ENCODE assay signal across 8 cellular contexts in genomic region chrX:135520553-135521404, GRCh38. TPM values are rescaled to one million over a fixed set of nuclear protein-coding genes. Genes with fewer than 3 reads are reported as not detected.
A peak's percentile ranks its signal among the peaks of the same experiment; 100 is the strongest.
DNase-seq lines count a peak whose midpoint lies in the region; ATAC-seq, FAIRE-seq and TF ChIP-seq lines count a peak whose summit lies in the region.

Gene INTS6L (plus strand): TSS chrX:135520660. CDS start chrX:135520993, 333 bp downstream.

- peak within 1 kb of the TSS; percentile 99 for H3K27ac Mint-ChIP-seq in activated CD8-positive, alpha-beta memory T cell treated with anti-CD3 and anti-CD28 coated beads, Interleukin-2, amount 10 ng/mL, durations not matched to agents 7 days and 5 days

- no peaks in the 10 kb centered on the region for H4K20me1 ChIP-seq in BLaER1
- no peaks in the 10 kb centered on the region for H4K20me1 ChIP-seq in H1 (replicated peaks in 1 of 2; ENCODE audit: control insufficient read depth in 1 of 2, insufficient read depth in 2 of 2, low read length in 2 of 2)

- no peaks in the 10 kb centered on the region; the same call in 1 of the 2 replicates for H3K9me3 ChIP-seq in BLaER1
- H3K9me3 ChIP-seq in H1 (ENCODE audit: insufficient read depth in 2 of 2, low read depth in 1 of 2, low read length in 1 of 2): no peaks in the 10 kb centered on the region
- H3K9me3 ChIP-seq in mesodermal cell (ENCODE audit: control insufficient read depth, low read length): no peaks in the 10 kb centered on the region

- FAIRE-seq in GM19239 (lab: Jason Lieb, UNC): peak; percentile 100
- FAIRE-seq in H1 (lab: Jason Lieb, UNC): peak; percentile 95

- H3K27ac ChIP-seq in BLaER1 (peak within 1 kb of the TSS; percentile 90), H1 (ENCODE audit: low read depth, low read length) (peak within 1 kb of the TSS; percentile 25; the same call in 1 of the 2 replicates), mesodermal cell (ENCODE audit: low read depth, low read length, severe bottlenecking) (peak within 1 kb of the TSS; percentile 88)

- H3K9ac ChIP-seq in BLaER1 (peak within 1 kb of the TSS; percentile 87), H1 (replicated peaks in 1 of 4; ENCODE audit: extremely low read depth in 1 of 4, low read depth in 3 of 4, low read length in 3 of 4) (peak within 1 kb of the TSS in 3 of 4 experiments; percentile 43 to 61 (median 48); a peak in 6 of 7 replicates)

- peak within 1 kb of the TSS; percentile 29 for H4K5ac ChIP-seq in H1 (ENCODE audit: insufficient read length, low read depth, low read length)

- no peaks in the 10 kb centered on the region for H3K79me1 ChIP-seq in H1 (ENCODE audit: low read depth, low read length)

- H3K23me2 ChIP-seq in H1 (ENCODE audit: low read depth, low read length): peaks cover 7% of the 10 kb centered on the region; the same call in 1 of the 2 replicates

- H3K56ac ChIP-seq in H1 (replicated peaks; ENCODE audit: insufficient read length, low read depth, low read length): no peak within 1 kb of the TSS

- no peaks in the 10 kb centered on the region for H3K79me2 ChIP-seq in H1 (ENCODE audit: control insufficient read depth in 1 of 2, insufficient read depth in 2 of 2, low read length in 2 of 2)

- POLR2A ChIA-PET in H1 (lab: Charles Lee; ENCODE audit: partially characterized antibody): interaction anchor here (0.7 kb wide), 1 partner anchor 57 kb away, joined by 3 read pairs; no protein-coding TSS in a partner anchor

- H4K91ac ChIP-seq in H1 (replicated peaks; ENCODE audit: insufficient read length, low read length): no peak within 1 kb of the TSS

- peak; percentile 79 for ATAC-seq in HG03442 (IDR thresholded peaks at IDR 0.05; ENCODE audit: unreplicated experiment)
- ATAC-seq in activated CD8-positive, alpha-beta memory T cell treated with anti-CD3 and anti-CD28 coated beads, Interleukin-2, amount 10 ng/mL, durations not matched to agents 7 days and 5 days: peak; percentile 83

- H2BK15ac ChIP-seq in H1 (ENCODE audit: low read length): no peak within 1 kb of the TSS

- TF ChIP-seq CTCF in H1 (IDR thresholded peaks at IDR 0.05; ENCODE audit: control extremely low read depth in 1 of 3, insufficient read depth in 1 of 3, low read depth in 1 of 3, low read length in 3 of 3): no peak

- H3K4me1 ChIP-seq in BLaER1 (0 out of 2 replicates have a peak, but pooled peaks cover 5% of the 10 kb centered on the region), H1 (replicated peaks in 1 of 4; ENCODE audit: control insufficient read depth in 3 of 4, insufficient read depth in 4 of 4, low read length in 3 of 4) (peaks cover 0 to 2% (median 0%) of the 10 kb centered on the region in 4 experiments; a peak in 3 of 7 replicates), mesodermal cell (ENCODE audit: control insufficient read depth, insufficient read depth, low read length, poor library complexity, severe bottlenecking) (peaks cover 10% of the 10 kb centered on the region)

- no peaks in the 10 kb centered on the region for H3K36me3 ChIP-seq in BLaER1
- no peaks in the 10 kb centered on the region for H3K36me3 ChIP-seq in H1 (ENCODE audit: control insufficient read depth in 2 of 4, insufficient read depth in 4 of 4, low read length in 3 of 4)
- no peaks in the 10 kb centered on the region for H3K36me3 ChIP-seq in mesodermal cell (ENCODE audit: control insufficient read depth, insufficient read depth, low read length)

- peak within 1 kb of the TSS; percentile 99 for H3K4me3 Mint-ChIP-seq in activated CD8-positive, alpha-beta memory T cell treated with anti-CD3 and anti-CD28 coated beads, Interleukin-2, amount 10 ng/mL, durations not matched to agents 7 days and 5 days

- H3K18ac ChIP-seq in H1 (ENCODE audit: extremely low read depth, low read length): no peak within 1 kb of the TSS; the same call in 1 of the 2 replicates

- no peak within 1 kb of the TSS for H2BK5ac ChIP-seq in H1 (ENCODE audit: low read depth, low read length)

- H2BK20ac ChIP-seq in H1 (ENCODE audit: low read length): no peak within 1 kb of the TSS

- H4K8ac ChIP-seq in H1 (ENCODE audit: extremely low read depth, insufficient read depth, low read length): peak within 1 kb of the TSS; percentile 51

- H2AK5ac ChIP-seq in H1 (ENCODE audit: low read depth, low read length): no peak within 1 kb of the TSS

- peaks cover 63% of the 10 kb centered on the region for H3K27me3 ChIP-seq in BLaER1
- H3K27me3 ChIP-seq in H1 (replicated peaks in 1 of 4; ENCODE audit: control insufficient read depth in 3 of 4, extremely low read depth in 1 of 4, insufficient read depth in 3 of 4, low read length in 3 of 4): no peaks in the 10 kb centered on the region

- no peak within 1 kb of the TSS for H3K4ac ChIP-seq in H1 (replicated peaks; ENCODE audit: insufficient read length, low read depth, low read length)

- H2AFZ ChIP-seq in H1 (ENCODE audit: low read length): peak within 1 kb of the TSS; percentile 89

- H3K4me2 ChIP-seq in BLaER1 (peak within 1 kb of the TSS; percentile 57), H1 (ENCODE audit: insufficient read depth in 1 of 2, low read depth in 2 of 2, low read length in 2 of 2) (peak within 1 kb of the TSS; percentile 9 to 69)

- no peak within 1 kb of the TSS for H2BK12ac ChIP-seq in H1 (ENCODE audit: low read depth, low read length)

- no peaks in the 10 kb centered on the region for H3K27me3 Mint-ChIP-seq in activated CD8-positive, alpha-beta memory T cell treated with anti-CD3 and anti-CD28 coated beads, Interleukin-2, amount 10 ng/mL, durations not matched to agents 7 days and 5 days

- H3K14ac ChIP-seq in H1 (ENCODE audit: insufficient read length): no peak within 1 kb of the TSS

- H3K36me3 Mint-ChIP-seq in activated CD8-positive, alpha-beta memory T cell treated with anti-CD3 and anti-CD28 coated beads, Interleukin-2, amount 10 ng/mL, durations not matched to agents 7 days and 5 days: peaks cover 4% of the 10 kb centered on the region

- H3K4me3 ChIP-seq in BLaER1 (peak within 1 kb of the TSS; percentile 75), H1 (ENCODE audit: extremely low read depth in 1 of 4, insufficient read depth in 2 of 4, low read depth in 3 of 4, low read length in 4 of 4) (peak within 1 kb of the TSS; percentile 57 to 84 (median 64)), mesodermal cell (ENCODE audit: extremely low read depth, insufficient read depth, low read length, poor library complexity, severe bottlenecking) (peak within 1 kb of the TSS; percentile 60)

- WGBS in H1 (ENCODE audit: extremely low coverage in 1 of 2, insufficient coverage in 1 of 2, insufficient read length in 1 of 2, insufficient replicate concordance in 2 of 2, low coverage in 1 of 2, low lambda C conversion rate in 2 of 2, missing lambda C conversion rate in 1 of 2), 2 experiments: 0% methylated on average over 10 of the region's 50 CpGs; no CpG with 5 or more reads in 1 of the 2 experiments
- WGBS in mesodermal cell (ENCODE audit: insufficient coverage in 2 of 2), 2 experiments: 0 to 8% methylated on average over 3 to 7 of the region's 50 CpGs

- H2BK120ac ChIP-seq in H1 (replicated peaks; ENCODE audit: low read depth, low read length): no peak within 1 kb of the TSS

- peak; percentile 80 to 95 for TF ChIP-seq POLR2A in H1 (IDR thresholded peaks at IDR 0.05; ENCODE audit: control extremely low read depth in 1 of 2, low read depth in 2 of 2, low read length in 2 of 2)

- H3K9me3 Mint-ChIP-seq in activated CD8-positive, alpha-beta memory T cell treated with anti-CD3 and anti-CD28 coated beads, Interleukin-2, amount 10 ng/mL, durations not matched to agents 7 days and 5 days (ENCODE audit: low read depth): no peaks in the 10 kb centered on the region

- TF ChIP-seq EP300 in H1 (IDR thresholded peaks at IDR 0.05; ENCODE audit: borderline replicate concordance in 1 of 2, low read depth in 2 of 2, low read length in 2 of 2): no peak

- CTCF ChIA-PET in activated CD8-positive, alpha-beta memory T cell treated with anti-CD3 and anti-CD28 coated beads, Interleukin-2, amount 10 ng/mL, durations not matched to agents 7 days and 5 days (lab: Charles Lee): no interaction called here
- CTCF ChIA-PET in H1 (lab: Charles Lee; ENCODE audit: partially characterized antibody): interaction anchor here (0.6 kb wide), 1 partner anchor 615 kb away, joined by 3 read pairs; no protein-coding TSS in a partner anchor

- TF ChIP-seq RAD21 in H1 (IDR thresholded peaks at IDR 0.05 in 1 of 2, conservative IDR thresholded peaks at IDR 0.05 in 1 of 2; ENCODE audit: low read depth in 2 of 2, low read length in 2 of 2): no peak

- H3K23ac ChIP-seq in H1 (ENCODE audit: insufficient read length): no peak within 1 kb of the TSS

- peak; percentile 36 for DNase-seq in GM19239 (ENCODE audit: insufficient read length, low spot score)
- DNase-seq in NOMO-1 treated with DMSO at 0.1 percent for 48 hours (lab: John Stamatoyannopoulos, UW; ENCODE audit: unreplicated experiment): peak; percentile 92
- DNase-seq in activated CD8-positive, alpha-beta memory T cell treated with anti-CD3 and anti-CD28 coated beads, Interleukin-2, amount 10 ng/mL, durations not matched to agents 7 days and 5 days: peak; percentile 93
- peak; percentile 56 to 70 for DNase-seq in H1 (ENCODE audit: low read depth in 1 of 2, low spot score in 2 of 2)
- peak; percentile 39 for DNase-seq in stimulated activated CD8-positive, alpha-beta memory T cell treated with anti-CD3 and anti-CD28 coated beads, Interleukin-15, amount 100 ng/mL, for 24 hours (ENCODE audit: low read depth)

- peaks cover 20% of the 10 kb centered on the region for H3K4me1 Mint-ChIP-seq in activated CD8-positive, alpha-beta memory T cell treated with anti-CD3 and anti-CD28 coated beads, Interleukin-2, amount 10 ng/mL, durations not matched to agents 7 days and 5 days

TF ChIP-seq in H1, 55 proteins besides CTCF, POLR2A, EP300 and RAD21 (continues in another document):
- TF ChIP-seq TAF1 (IDR thresholded peaks at IDR 0.05; ENCODE audit: low read depth, low read length): peak; percentile 96
- 0 out of 2 replicates have a peak, but pooled peaks have one; percentile 34 for TF ChIP-seq MAX (IDR thresholded peaks at IDR 0.05)
- TF ChIP-seq KDM1A (IDR thresholded peaks at IDR 0.05; ENCODE audit: borderline replicate concordance, low read length): no peak

RNA-seq across cellular contexts. Expression of gene INTS6L, which starts in this region (rescaled TPM):
- 10 to 100 TPM; 20.3 to 22.8 TPM for total RNA-seq in activated CD8-positive, alpha-beta memory T cell treated with anti-CD3 and anti-CD28 coated beads, Interleukin-2, amount 10 ng/mL, durations not matched to agents 7 days and 5 days
- 5.2 TPM in 2 replicates for total RNA-seq in H1 (2021; fragmentation: NEBNext Ultra II Directional; extraction: Animal tissue kit (Norgen Biotek cat#: 25700))
- 2.6 and 4.1 TPM in 2 replicates for polyA plus RNA-seq in H1 (2011; rRNA removed)
- polyA plus RNA-seq in H1 (2011; cell fraction: cytosol; rRNA removed): 5.5 TPM
- polyA plus RNA-seq in H1 (2011; cell fraction: nucleus; rRNA removed): 6.3 TPM
- polyA plus RNA-seq in H1 (2012, experiment 1 of 2): 3.1 to 5.5 TPM (median 4.0 TPM) in 4 replicates
- polyA plus RNA-seq in H1 (2012, experiment 2 of 2): 0.59 TPM
- polyA plus RNA-seq in H1 (2013, experiment 1 of 2): 4.5 TPM
- 4.1 TPM for polyA plus RNA-seq in H1 (2013, experiment 2 of 2)
- 4.3 and 6.2 TPM in 2 replicates for polyA minus RNA-seq in H1 (2011; rRNA and poly(A)+ RNA removed)
- 1.5 TPM for polyA minus RNA-seq in H1 (2011; cell fraction: cytosol; rRNA and poly(A)+ RNA removed)
- polyA minus RNA-seq in H1 (2011; cell fraction: nucleus; rRNA and poly(A)+ RNA removed): 7.8 TPM
- 7.9 TPM for polyA plus RNA-seq in mesodermal cell (2013, experiment 1 of 2)
- 6.4 TPM for polyA plus RNA-seq in mesodermal cell (2013, experiment 2 of 2)

Comparison
In these comparisons a context has a peak if more than half of its experiments do, and no peak if none do; other contexts are left out.
1. Peak in every context shown above with its lines: DNase-seq, ATAC-seq, H3K4me3 ChIP-seq and H3K27ac ChIP-seq.
2. H3K27ac ChIP-seq: peak in every context shown above with its lines; median percentile 90 in BLaER1; 88 in mesodermal cell; 25 in H1.
3. DNase-seq: peak in every context shown above with its lines; median percentile 93 in activated CD8-positive, alpha-beta memory T cell treated with anti-CD3 and anti-CD28 coated beads, Interleukin-2, amount 10 ng/mL, durations not matched to agents 7 days and 5 days; 92 in NOMO-1 treated with DMSO at 0.1 percent for 48 hours; 63 in H1; 39 in stimulated activated CD8-positive, alpha-beta memory T cell treated with anti-CD3 and anti-CD28 coated beads, Interleukin-15, amount 100 ng/mL, for 24 hours; 36 in GM19239.